Comparison of ENCODE assay signal across 15 cellular contexts in genomic region chr5:14659821-14660607, GRCh38. TPM values are rescaled to one million over a fixed set of nuclear protein-coding genes. Genes with fewer than 3 reads are reported as not detected.
A peak's percentile ranks its signal among the peaks of the same experiment; 100 is the strongest.
DNase-seq lines count a peak whose midpoint lies in the region; ATAC-seq and TF ChIP-seq lines count a peak whose summit lies in the region.
"Had no signal": no experiment of that assay in that cellular context is flagged by ENCODE, and none has a peak within 500 bp of the region (broad histone marks: within the 10 kb centered on the region; RNA-seq: fewer than 3 reads in every experiment).

No MANE protein-coding gene starts in this region.

- no peak for TF ChIP-seq POLR2A in esophagus squamous epithelium (IDR thresholded peaks at IDR 0.05)

- peaks cover 53% of the 10 kb centered on the region for H3K4me1 Mint-ChIP-seq in activated CD8-positive, alpha-beta T cell treated with anti-CD3 and anti-CD28 coated beads, Interleukin-2, amount 10 ng/mL, durations not matched to agents 7 days and 5 days (ENCODE audit: low read depth)

- intact Hi-C loops in esophagus squamous epithelium (cut with DNase I) = no loop called here

- no peak overlapping the region for H3K4me3 Mint-ChIP-seq in activated CD8-positive, alpha-beta T cell treated with anti-CD3 and anti-CD28 coated beads, Interleukin-2, amount 10 ng/mL, durations not matched to agents 7 days and 5 days
- H3K4me3 Mint-ChIP-seq: activated CD4-positive, alpha-beta T cell treated with anti-CD3 and anti-CD28 coated beads for 36 hours; neural crest cell had no signal

- DNase-seq in EL = peak; percentile 63
- peak; percentile 25 for DNase-seq in RPMI7951 (ENCODE audit: low read depth)
- DNase-seq in esophagus squamous epithelium (lab: John Stamatoyannopoulos, UW) = no peak
- peak; percentile 20 for DNase-seq in renal cortical epithelial cell (ENCODE audit: low read depth)
- no peak for DNase-seq in activated CD8-positive, alpha-beta T cell treated with anti-CD3 and anti-CD28 coated beads, Interleukin-2, amount 10 ng/mL, durations not matched to agents 7 days and 5 days
- DNase-seq in SW 1271 (lab: John Stamatoyannopoulos, UW) = no peak
- no peak for DNase-seq in hippocampal formation (lab: John Stamatoyannopoulos, UW)
- DNase-seq: activated CD4-positive, alpha-beta T cell treated with anti-CD3 and anti-CD28 coated beads for 36 hours; activated T-cell treated with anti-CD3 and anti-CD28 coated beads, Interleukin-2, amount 50 U/mL, for 48 hours; aorta; heart right ventricle; NCI-H1105 had no signal

- no peak overlapping the region for H3K4me3 ChIP-seq in esophagus squamous epithelium
- H3K4me3 ChIP-seq: heart right ventricle, PC-9 had no signal

- H3K9me3 ChIP-seq in esophagus squamous epithelium = no peaks in the 10 kb centered on the region
- H3K9me3 ChIP-seq: heart right ventricle had no signal

- H3K9me3 Mint-ChIP-seq in activated CD8-positive, alpha-beta T cell treated with anti-CD3 and anti-CD28 coated beads, Interleukin-2, amount 10 ng/mL, durations not matched to agents 7 days and 5 days (ENCODE audit: insufficient read depth) = no peaks in the 10 kb centered on the region
- H3K9me3 Mint-ChIP-seq: neural crest cell had no signal

- H3K27ac ChIP-seq in esophagus squamous epithelium = peak overlapping the region in 3 of 4 donors; percentile 45 to 76 (median 68)
- H3K27ac ChIP-seq: heart right ventricle, PC-9 had no signal

- H3K27me3 ChIP-seq in esophagus squamous epithelium = no peaks in the 10 kb centered on the region
- H3K27me3 ChIP-seq: heart right ventricle had no signal

- no peaks in the 10 kb centered on the region for H3K36me3 ChIP-seq in esophagus squamous epithelium
- H3K36me3 ChIP-seq: heart right ventricle had no signal

- no peak overlapping the region for H3K27ac Mint-ChIP-seq in activated CD8-positive, alpha-beta T cell treated with anti-CD3 and anti-CD28 coated beads, Interleukin-2, amount 10 ng/mL, durations not matched to agents 7 days and 5 days
- H3K27ac Mint-ChIP-seq: activated CD4-positive, alpha-beta T cell treated with anti-CD3 and anti-CD28 coated beads for 36 hours had no signal

- H3K36me3 Mint-ChIP-seq in activated CD8-positive, alpha-beta T cell treated with anti-CD3 and anti-CD28 coated beads, Interleukin-2, amount 10 ng/mL, durations not matched to agents 7 days and 5 days (ENCODE audit: low read depth) = peaks cover 14% of the 10 kb centered on the region

- no peak for TF ChIP-seq CTCF in esophagus squamous epithelium (IDR thresholded peaks at IDR 0.05)

- CTCF ChIA-PET in activated CD8-positive, alpha-beta T cell treated with anti-CD3 and anti-CD28 coated beads, Interleukin-2, amount 10 ng/mL, durations not matched to agents 7 days and 5 days (lab: Charles Lee) = interaction anchor here (1.0 to 9.0 kb wide), 4 partner anchors 11 to 330 kb away, joined by 3 to 66 read pairs (median 6); no protein-coding TSS in a partner anchor

- peaks cover 12 to 49% (median 25%) of the 10 kb centered on the region in 3 donors for H3K4me1 ChIP-seq in esophagus squamous epithelium

- POLR2A ChIA-PET in activated CD8-positive, alpha-beta T cell treated with anti-CD3 and anti-CD28 coated beads, Interleukin-2, amount 10 ng/mL, durations not matched to agents 7 days and 5 days (lab: Charles Lee) = interaction anchor here (0.7 kb wide), 1 partner anchor 275 kb away, joined by 3 read pairs; no protein-coding TSS in a partner anchor

- H3K27me3 Mint-ChIP-seq in activated CD8-positive, alpha-beta T cell treated with anti-CD3 and anti-CD28 coated beads, Interleukin-2, amount 10 ng/mL, durations not matched to agents 7 days and 5 days (ENCODE audit: low read depth) = no peaks in the 10 kb centered on the region
- H3K27me3 Mint-ChIP-seq: activated CD4-positive, alpha-beta T cell treated with anti-CD3 and anti-CD28 coated beads for 36 hours had no signal

- 48 to 66% methylated on average over 3 of the region's 3 CpGs for WGBS in esophagus squamous epithelium, 2 donors

- ATAC-seq in activated CD4-positive, CD25-positive, alpha-beta regulatory T cell treated with anti-CD3 and anti-CD28 coated beads, Interleukin-2, amount 50 U/mL, for 24 hours = no peak
- ATAC-seq in activated CD8-positive, alpha-beta T cell treated with anti-CD3 and anti-CD28 coated beads, Interleukin-2, amount 10 ng/mL, durations not matched to agents 7 days and 5 days = no peak
- ATAC-seq: activated CD4-positive, alpha-beta T cell treated with anti-CD3 and anti-CD28 coated beads for 36 hours; heart right ventricle had no signal

RNA-seq across cellular contexts. Expression of gene OTULIN, which starts 4.5 kb away (rescaled TPM):
- total RNA-seq in RPMI7951 (2014; rRNA removed; shearing (Covaris generic)) = 16.6 and 21.1 TPM in 2 replicates
- total RNA-seq in esophagus squamous epithelium = 10 to 100 TPM; 23.9 to 38.6 (median 34.5) TPM
- total RNA-seq in renal cortical epithelial cell = 20.0 and 25.2 TPM in 2 replicates
- 10 to 100 TPM; 71.2 to 80.7 TPM for total RNA-seq in activated CD8-positive, alpha-beta T cell treated with anti-CD3 and anti-CD28 coated beads, Interleukin-2, amount 10 ng/mL, durations not matched to agents 7 days and 5 days

Comparison
In these comparisons a context has a peak if more than half of its experiments do, and no peak if none do; other contexts are left out.
1. DNase-seq: peak in EL (single experiment), RPMI7951 (single experiment) and renal cortical epithelial cell (single experiment); none in esophagus squamous epithelium (single experiment), activated CD8-positive, alpha-beta T cell treated with anti-CD3 and anti-CD28 coated beads, Interleukin-2, amount 10 ng/mL, durations not matched to agents 7 days and 5 days (single experiment), SW 1271 (0 of 2) and hippocampal formation (0 of 2).